In genomic region chr3:23611737-23612295, GRCh38 we compare ENCODE assay signal across 1 cellular context.
A peak's percentile ranks its signal among the peaks of the same experiment; 100 is the strongest.
TF ChIP-seq lines count a peak whose summit lies in the region.

No MANE protein-coding gene starts in this region.

TF ChIP-seq in HEK293, 187 proteins besides CTCF, POLR2A, EP300 and RAD21 (continued from another document):
- TF ChIP-seq ZBTB48 (tag by site-specific recombination; IDR thresholded peaks at IDR 0.05) (0 out of 2 replicates have a peak, but pooled peaks have one; percentile 19), ZNF121 (tag by site-specific recombination; IDR thresholded peaks at IDR 0.05) (no peak), EGR2 (tag by site-specific recombination; IDR thresholded peaks at IDR 0.05; ENCODE audit: low read depth) (no peak), SCRT1 (tag by site-specific recombination; IDR thresholded peaks at IDR 0.05; ENCODE audit: borderline replicate concordance) (peak; percentile 70; the same call in 1 of the 2 replicates)
